In genomic region chr6:167686204-167686893, GRCh38 we compare ENCODE assay signal across 18 cellular contexts.
DNase-seq lines count a peak whose midpoint lies in the region; ATAC-seq, FAIRE-seq and TF ChIP-seq lines count a peak whose summit lies in the region.
"Had no signal": no experiment of that assay in that cellular context is flagged by ENCODE, and none has a peak within 500 bp of the region (broad histone marks: within the 10 kb centered on the region; RNA-seq: fewer than 3 reads in every experiment).

No MANE protein-coding gene starts in this region.

- intact Hi-C loops in posterior cingulate gyrus (cut with DNase I) (no loop called here), upper lobe of right lung (cut with DNase I) (no loop called here)

- H3K27ac Mint-ChIP-seq in brain, result peak overlapping the region; percentile 89 to 99 (median 92)
- no peak overlapping the region for H3K27ac Mint-ChIP-seq in neural progenitor cell
- H3K27ac Mint-ChIP-seq: B cell; CD4-positive, alpha-beta T cell had no signal

- H3K4me1 ChIP-seq in BLaER1 (peaks cover 92% of the 10 kb centered on the region), neural progenitor cell (peaks cover 16% of the 10 kb centered on the region), upper lobe of right lung (peaks cover 10% of the 10 kb centered on the region)

- peak; percentile 38 for FAIRE-seq in GM12891 (lab: Jason Lieb, UNC)

- H3K4me2 ChIP-seq in BLaER1 (peak overlapping the region; percentile 98), neural progenitor cell (no peak overlapping the region)
- H3K4me2 ChIP-seq: KMS-11 had no signal

- H3K27me3 ChIP-seq in BLaER1, result no peaks in the 10 kb centered on the region
- no peaks in the 10 kb centered on the region for H3K27me3 ChIP-seq in neural progenitor cell
- no peaks in the 10 kb centered on the region for H3K27me3 ChIP-seq in upper lobe of right lung

- H3K36me3 ChIP-seq in BLaER1, result no peaks in the 10 kb centered on the region
- no peaks in the 10 kb centered on the region for H3K36me3 ChIP-seq in neural progenitor cell
- H3K36me3 ChIP-seq in upper lobe of right lung, result no peaks in the 10 kb centered on the region

- H3K9ac ChIP-seq in BLaER1, result no peak overlapping the region
- no peak overlapping the region for H3K9ac ChIP-seq in neural progenitor cell
- H3K9ac ChIP-seq: KMS-11 had no signal

- peaks cover 24% of the 10 kb centered on the region for H3F3A ChIP-seq in neural progenitor cell (ENCODE audit: low read depth)

- no peaks in the 10 kb centered on the region for H4K20me1 ChIP-seq in BLaER1
- H4K20me1 ChIP-seq in neural progenitor cell (ENCODE audit: low read depth), result no peaks in the 10 kb centered on the region

- H3K27me3 Mint-ChIP-seq in brain (peaks cover 13% of the 10 kb centered on the region), neural progenitor cell (ENCODE audit: insufficient read depth, low read depth) (peaks cover 26% of the 10 kb centered on the region)

- H3K79me2 ChIP-seq in neural progenitor cell (ENCODE audit: low read depth), result no peaks in the 10 kb centered on the region

- H3K4me3 ChIP-seq in BLaER1, result no peak overlapping the region
- H3K4me3 ChIP-seq in neural progenitor cell, result no peak overlapping the region
- H3K4me3 ChIP-seq in upper lobe of right lung, result no peak overlapping the region

- TF ChIP-seq POLR2A in GM12891 (IDR thresholded peaks at IDR 0.05; ENCODE audit: low read depth, low read length), result no peak

- no peak overlapping the region for H2AFZ ChIP-seq in neural progenitor cell (replicated peaks)

- no peak for ATAC-seq in upper lobe of right lung
- no peak for ATAC-seq in HG02973 (IDR thresholded peaks at IDR 0.05; ENCODE audit: unreplicated experiment)

- no peak for DNase-seq in GM12891 (ENCODE audit: insufficient read length, low spot score)
- DNase-seq in neural progenitor cell (ENCODE audit: low spot score), result no peak
- DNase-seq in activated T-cell treated with anti-CD3 and anti-CD28 coated beads, Interleukin-2, amount 50 U/mL, for 48 hours, result no peak
- no peak for DNase-seq in posterior cingulate gyrus
- DNase-seq in upper lobe of right lung, result no peak
- DNase-seq: CD4-positive, alpha-beta T cell; DMS153; DMS79; GDM1; GOT3; H9 had no signal

- H3K36me3 Mint-ChIP-seq in brain (no peaks in the 10 kb centered on the region), neural progenitor cell (no peaks in the 10 kb centered on the region)

- H3K27ac ChIP-seq in BLaER1 (no peak overlapping the region), neural progenitor cell (no peak overlapping the region), upper lobe of right lung (no peak overlapping the region)
- H3K27ac ChIP-seq: C4-2B, HL-60, KMS-11 had no signal

- peak overlapping the region in 3 of 5 experiments; percentile 13 to 58 (median 16) for H3K4me3 Mint-ChIP-seq in brain
- peak overlapping the region; percentile 12 for H3K4me3 Mint-ChIP-seq in neural progenitor cell
- H3K4me3 Mint-ChIP-seq: B cell; CD4-positive, alpha-beta T cell; H9 had no signal

- TF ChIP-seq CTCF in brain (conservative IDR thresholded peaks at IDR 0.05), result no peak
- no peak for TF ChIP-seq CTCF in neural progenitor cell (IDR thresholded peaks at IDR 0.05)
- TF ChIP-seq CTCF in upper lobe of right lung (IDR thresholded peaks at IDR 0.05), result no peak

- peaks cover 87% of the 10 kb centered on the region for H3K4me1 Mint-ChIP-seq in brain
- H3K4me1 Mint-ChIP-seq in neural progenitor cell, result peaks cover 80% of the 10 kb centered on the region

- H3K9me3 Mint-ChIP-seq in brain, result peaks cover 0 to 15% (median 2%) of the 10 kb centered on the region in 5 experiments
- peaks cover 2% of the 10 kb centered on the region for H3K9me3 Mint-ChIP-seq in neural progenitor cell
- H3K9me3 Mint-ChIP-seq: CD4-positive, alpha-beta T cell had no signal

- H3K9me3 ChIP-seq in BLaER1 (no peaks in the 10 kb centered on the region), neural progenitor cell (ENCODE audit: low read depth) (no peaks in the 10 kb centered on the region), upper lobe of right lung (no peaks in the 10 kb centered on the region)

TF ChIP-seq in GM12891, 5 proteins besides CTCF, POLR2A, EP300 and RAD21:
- TF ChIP-seq SPI1 (IDR thresholded peaks at IDR 0.05; ENCODE audit: low read depth, low read length), result no peak
- no peak for TF ChIP-seq POU2F2 (IDR thresholded peaks at IDR 0.05; ENCODE audit: low read depth, low read length)
- no peak for TF ChIP-seq POLR2AphosphoS5 (IDR thresholded peaks at IDR 0.05; ENCODE audit: low read depth, low read length)
- TF ChIP-seq TAF1 (IDR thresholded peaks at IDR 0.05; ENCODE audit: low read depth, low read length), result no peak
- no peak for TF ChIP-seq PAX5 (IDR thresholded peaks at IDR 0.05; ENCODE audit: insufficient read depth, low read length, severe bottlenecking)
